ENCODE assay signal across 17 cellular contexts in the genomic region with DNA sequence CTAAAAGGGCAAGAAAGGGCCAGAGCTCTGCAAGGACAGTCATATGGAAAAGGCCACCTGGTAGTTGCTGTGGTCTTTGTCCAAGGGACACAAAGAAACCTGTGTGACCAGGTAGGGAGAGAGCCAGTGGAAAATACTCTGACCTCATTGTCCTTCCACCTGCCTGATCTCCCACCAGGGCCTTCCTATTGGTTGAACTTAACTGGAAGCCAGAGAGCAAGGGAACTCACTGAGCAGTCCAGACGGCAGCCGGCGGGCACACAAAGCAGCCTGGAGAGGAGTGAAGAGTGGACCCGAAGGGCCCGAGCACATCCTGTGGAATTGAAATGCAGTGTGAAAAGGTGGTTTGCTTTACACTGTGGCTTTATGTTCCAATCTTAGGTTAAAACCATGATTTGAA.
DNase-seq lines count a peak whose midpoint lies in the region; ATAC-seq, FAIRE-seq and TF ChIP-seq lines count a peak whose summit lies in the region.
"Had no signal": no experiment of that assay in that cellular context is flagged by ENCODE, and none has a peak within 500 bp of the region (broad histone marks: within the 10 kb centered on the region; RNA-seq: fewer than 3 reads in every experiment).

No MANE protein-coding gene starts in this region.

- no peaks in the 10 kb centered on the region for H3K4me1 Mint-ChIP-seq in activated T-cell treated with anti-CD3 and anti-CD28 coated beads, Interleukin-2, amount 50 U/mL, for 24 hours (ENCODE audit: low read depth)

- no peak for TF ChIP-seq EP300 in HepG2 (IDR thresholded peaks at IDR 0.05; ENCODE audit: low read depth in 2 of 2, low read length in 2 of 2)
- no peak for TF ChIP-seq EP300 in HepG2 (CRISPR knock-in tag; IDR thresholded peaks at IDR 0.05; ENCODE audit: borderline replicate concordance)

- H3K27ac ChIP-seq in HepG2 (ENCODE audit: extremely low read length, insufficient read depth, low read length) = no peak overlapping the region
- H3K27ac ChIP-seq in right lobe of liver = no peak overlapping the region
- H3K27ac ChIP-seq in endothelial cell of umbilical vein (ENCODE audit: insufficient read depth, low read depth, low read length) = peak overlapping the region; percentile 17
- H3K27ac ChIP-seq: BLaER1, GM23248 had no signal

- H3K9ac ChIP-seq in HepG2 (ENCODE audit: insufficient read depth, low read depth, low read length) (no peak overlapping the region), endothelial cell of umbilical vein (replicated peaks; ENCODE audit: extremely low read depth, insufficient read depth, low read length) (no peak overlapping the region)
- H3K9ac ChIP-seq: BLaER1, GM23248 had no signal

- no peak overlapping the region for H3K4me3 Mint-ChIP-seq in activated T-cell treated with anti-CD3 and anti-CD28 coated beads, Interleukin-2, amount 50 U/mL, for 24 hours
- H3K4me3 Mint-ChIP-seq: CD8-positive, alpha-beta T cell had no signal

- no peak overlapping the region for H3K27ac Mint-ChIP-seq in activated T-cell treated with anti-CD3 and anti-CD28 coated beads, Interleukin-2, amount 50 U/mL, for 24 hours
- H3K27ac Mint-ChIP-seq: CD8-positive, alpha-beta T cell had no signal

- no peak for TF ChIP-seq RAD21 in HepG2 (CRISPR knock-in tag; IDR thresholded peaks at IDR 0.05)

- no peak overlapping the region for H3K4me2 ChIP-seq in HepG2 (ENCODE audit: low read depth, low read length)
- no peak overlapping the region for H3K4me2 ChIP-seq in endothelial cell of umbilical vein (ENCODE audit: insufficient read depth, low read length)
- H3K4me2 ChIP-seq: BLaER1 had no signal

- no peaks in the 10 kb centered on the region for H3K36me3 Mint-ChIP-seq in activated T-cell treated with anti-CD3 and anti-CD28 coated beads, Interleukin-2, amount 50 U/mL, for 24 hours (ENCODE audit: low read depth)
- H3K36me3 Mint-ChIP-seq: CD8-positive, alpha-beta T cell had no signal

- peak; percentile 27; the same call in 1 of the 3 replicates for ATAC-seq in HepG2
- no peak for ATAC-seq in right lobe of liver
- no peak for ATAC-seq in HG03108 (IDR thresholded peaks at IDR 0.05; ENCODE audit: unreplicated experiment)
- ATAC-seq: CD8-positive, alpha-beta T cell; GM12878 had no signal

- CTCF ChIA-PET in HepG2 (lab: Yijun Ruan, JAX; ENCODE audit: low intra/inter-chr PET ratio, low total read pairs) (no interaction called here), endothelial cell of umbilical vein (lab: Charles Lee) (interaction anchor here (1.3 kb wide), 2 partner anchors 11 to 66 kb away, joined by 4 to 5 read pairs; no protein-coding TSS in a partner anchor)

- H3K27me3 Mint-ChIP-seq in activated T-cell treated with anti-CD3 and anti-CD28 coated beads, Interleukin-2, amount 50 U/mL, for 24 hours = no peaks in the 10 kb centered on the region

- H3K36me3 ChIP-seq in HepG2 (replicated peaks in 1 of 2; ENCODE audit: control insufficient read depth in 1 of 2, insufficient read depth in 2 of 2, low read length in 2 of 2) (no peaks in the 10 kb centered on the region), right lobe of liver (no peaks in the 10 kb centered on the region), endothelial cell of umbilical vein (ENCODE audit: control insufficient read depth in 2 of 2, extremely low read depth in 1 of 2, insufficient read depth in 2 of 2, low read length in 2 of 2) (no peaks in the 10 kb centered on the region)
- H3K36me3 ChIP-seq: BLaER1 had no signal

- H2AFZ ChIP-seq in HepG2 (ENCODE audit: low read length) (no peak overlapping the region), endothelial cell of umbilical vein (ENCODE audit: low read depth, low read length) (peak overlapping the region; percentile 61)
- H2AFZ ChIP-seq: GM23248 had no signal

- BruUV-seq in HepG2 (replicated peaks; lab: Mats Ljungman, UMichigan) (no TSS peak), endothelial cell of umbilical vein (replicated peaks; lab: Mats Ljungman, UMichigan) (no TSS peak)

- 50% methylated on average over 5 of the region's 5 CpGs for WGBS in HepG2 (ENCODE audit: low lambda C conversion rate)
- 78% methylated on average over 5 of the region's 5 CpGs for WGBS in right lobe of liver (ENCODE audit: insufficient coverage, low coverage, low lambda C conversion rate, missing lambda C conversion rate)

- dilution Hi-C loops in endothelial cell of umbilical vein (cut with MboI; ENCODE audit: extremely low pct_ligation_motif_present, low sequenced_read_pairs) = no loop called here

- H3K4me1 ChIP-seq in HepG2 (ENCODE audit: insufficient read depth, low read length) = peaks cover 6% of the 10 kb centered on the region; the same call in 1 of the 2 replicates
- no peaks in the 10 kb centered on the region for H3K4me1 ChIP-seq in right lobe of liver
- H3K4me1 ChIP-seq in endothelial cell of umbilical vein (ENCODE audit: control insufficient read depth, extremely low read depth, insufficient read depth, low read length) = peaks cover 31% of the 10 kb centered on the region
- H3K4me1 ChIP-seq: BLaER1 had no signal

- TF ChIP-seq POLR2A in HepG2 (IDR thresholded peaks at IDR 0.05; ENCODE audit: insufficient read depth in 1 of 2, low read depth in 2 of 2, low read length in 2 of 2) (no peak), right lobe of liver (IDR thresholded peaks at IDR 0.05) (no peak), endothelial cell of umbilical vein (IDR thresholded peaks at IDR 0.05; ENCODE audit: low read depth, low read length) (no peak)

- in situ Hi-C loops in HepG2 (cut with HindIII; ENCODE audit: extremely low pct_ligation_motif_present, low pct_unique_long_range_greater_than_20kb) = no loop called here

- H3K9me3 Mint-ChIP-seq in activated T-cell treated with anti-CD3 and anti-CD28 coated beads, Interleukin-2, amount 50 U/mL, for 24 hours = peaks cover 24% of the 10 kb centered on the region

- H4K20me1 ChIP-seq in HepG2 (ENCODE audit: insufficient read depth, low read length) (no peaks in the 10 kb centered on the region), endothelial cell of umbilical vein (replicated peaks; ENCODE audit: control insufficient read depth, extremely low read depth, insufficient read depth, low read length) (no peaks in the 10 kb centered on the region)
- H4K20me1 ChIP-seq: BLaER1 had no signal

- H3K27me3 ChIP-seq in HepG2 (ENCODE audit: control insufficient read depth in 1 of 2, insufficient read depth in 2 of 2, low read length in 2 of 2) (no peaks in the 10 kb centered on the region), right lobe of liver (no peaks in the 10 kb centered on the region), endothelial cell of umbilical vein (ENCODE audit: control insufficient read depth in 2 of 2, insufficient read depth in 2 of 2, low read length in 2 of 2) (no peaks in the 10 kb centered on the region)
- H3K27me3 ChIP-seq: BLaER1 had no signal

- H3K4me3 ChIP-seq in HepG2 (replicated peaks in 1 of 3; ENCODE audit: insufficient read depth in 1 of 3, low read depth in 2 of 3, low read length in 3 of 3) (no peak overlapping the region), right lobe of liver (no peak overlapping the region), endothelial cell of umbilical vein (replicated peaks in 1 of 3; ENCODE audit: insufficient read depth in 1 of 3, low read depth in 1 of 3, low read length in 3 of 3) (no peak overlapping the region)
- H3K4me3 ChIP-seq: BLaER1, GM12878, GM23248 had no signal

- POLR2A ChIA-PET in HepG2 (lab: Yijun Ruan, JAX) = no interaction called here
- POLR2A ChIA-PET in endothelial cell of umbilical vein (lab: Charles Lee) = no interaction called here

- H3K9me3 ChIP-seq in HepG2 (ENCODE audit: low read length) = no peaks in the 10 kb centered on the region
- H3K9me3 ChIP-seq in right lobe of liver = no peaks in the 10 kb centered on the region
- H3K9me3 ChIP-seq in endothelial cell of umbilical vein (replicated peaks; ENCODE audit: control insufficient read depth, insufficient read depth, low read length) = no peaks in the 10 kb centered on the region
- H3K9me3 ChIP-seq: BLaER1 had no signal

- intact Hi-C loops in HepG2 (cut with micrococcal nuclease; ENCODE audit: unreplicated experiment) (no loop called here), right lobe of liver (cut with DNase I) (no loop called here), endothelial cell of umbilical vein (cut with micrococcal nuclease) (no loop called here)

- H3K9me1 ChIP-seq in endothelial cell of umbilical vein (replicated peaks; ENCODE audit: control insufficient read depth, extremely low read depth, insufficient read depth, low read length) = no peaks in the 10 kb centered on the region

- FAIRE-seq in HepG2 (lab: Jason Lieb, UNC) (no peak), endothelial cell of umbilical vein (lab: Jason Lieb, UNC) (no peak)
- FAIRE-seq: GM12878, GM18507, H54 had no signal

- TF ChIP-seq CTCF in HepG2 (CRISPR knock-in tag; IDR thresholded peaks at IDR 0.05) (no peak), right lobe of liver (IDR thresholded peaks at IDR 0.05) (no peak), endothelial cell of umbilical vein (IDR thresholded peaks at IDR 0.05; ENCODE audit: extremely low read depth in 1 of 2, insufficient read depth in 1 of 2, low read depth in 1 of 2, low read length in 2 of 2) (no peak)

- H3K79me2 ChIP-seq in HepG2 (ENCODE audit: insufficient read depth, low read length) = no peaks in the 10 kb centered on the region
- no peaks in the 10 kb centered on the region for H3K79me2 ChIP-seq in endothelial cell of umbilical vein (ENCODE audit: control insufficient read depth, insufficient read depth, low read length)

- DNase-seq in HepG2 (ENCODE audit: low spot score) (no peak), right lobe of liver (no peak), NCI-H146 treated with DMSO at 0.1 percent for 48 hours (lab: John Stamatoyannopoulos, UW; ENCODE audit: unreplicated experiment) (peak; percentile 83), endothelial cell of umbilical vein (ENCODE audit: low read depth, low spot score) (no peak), C1 segment of cervical spinal cord (lab: John Stamatoyannopoulos, UW) (no peak)
- DNase-seq in activated T-cell treated with anti-CD3 and anti-CD28 coated beads, Interleukin-2, amount 50 U/mL, for 24 hours = no peak
- DNase-seq: 8988T; Calu3; CD8-positive, alpha-beta T cell; DMS79 treated with DMSO at 0.1 percent for 48 hours; EL had no signal

TF ChIP-seq in HepG2, 621 proteins besides CTCF, POLR2A, EP300 and RAD21 (continues in another document):
- no peak for TF ChIP-seq RFXANK (CRISPR knock-in tag; IDR thresholded peaks at IDR 0.05)

TF ChIP-seq in endothelial cell of umbilical vein, 7 proteins besides CTCF, POLR2A, EP300 and RAD21 (continues in another document):
- TF ChIP-seq, protein P1, sequence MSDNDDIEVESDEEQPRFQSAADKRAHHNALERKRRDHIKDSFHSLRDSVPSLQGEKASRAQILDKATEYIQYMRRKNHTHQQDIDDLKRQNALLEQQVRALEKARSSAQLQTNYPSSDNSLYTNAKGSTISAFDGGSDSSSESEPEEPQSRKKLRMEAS (IDR thresholded peaks at IDR 0.05; ENCODE audit: insufficient read depth, insufficient read length) = no peak
- TF ChIP-seq GATA2 (IDR thresholded peaks at IDR 0.05; ENCODE audit: insufficient read depth, insufficient read length, low read depth, low read length) (no peak), MYC (IDR thresholded peaks at IDR 0.05; ENCODE audit: low read depth, low read length) (no peak), EZH2 (IDR thresholded peaks at IDR 0.05; ENCODE audit: borderline replicate concordance, low read depth, low read length, severe bottlenecking) (no peak), JUN (IDR thresholded peaks at IDR 0.05; ENCODE audit: borderline replicate concordance, insufficient read depth, insufficient read length, low read depth) (no peak)
